In genomic region chr6:455835-456234, GRCh38 we compare ENCODE assay signal across 15 cellular contexts.
DNase-seq lines count a peak whose midpoint lies in the region; ATAC-seq, FAIRE-seq and TF ChIP-seq lines count a peak whose summit lies in the region.
"Had no signal": no experiment of that assay in that cellular context is flagged by ENCODE, and none has a peak within 500 bp of the region (broad histone marks: within the 10 kb centered on the region; RNA-seq: fewer than 3 reads in every experiment).

No MANE protein-coding gene starts in this region.

- H3K18ac ChIP-seq in H1 (ENCODE audit: extremely low read depth, low read length) = no peak overlapping the region

- no peak for ATAC-seq in naive thymus-derived CD8-positive, alpha-beta T cell
- ATAC-seq: HCT116 had no signal

- H2BK15ac ChIP-seq in H1 (ENCODE audit: low read length) = 0 out of 2 replicates have a peak overlapping the region, but pooled peaks have one; percentile 46

- H2BK120ac ChIP-seq in H1 (replicated peaks; ENCODE audit: low read depth, low read length) = no peak overlapping the region

- H3K9me3 ChIP-seq in right atrium auricular region = no peaks in the 10 kb centered on the region
- no peaks in the 10 kb centered on the region for H3K9me3 ChIP-seq in H1 (ENCODE audit: insufficient read depth in 2 of 2, low read depth in 1 of 2, low read length in 1 of 2)
- H3K9me3 ChIP-seq: Caco-2 had no signal

- TF ChIP-seq CTCF in right atrium auricular region (IDR thresholded peaks at IDR 0.05) (no peak), H1 (IDR thresholded peaks at IDR 0.05; ENCODE audit: control extremely low read depth in 1 of 3, insufficient read depth in 1 of 3, low read depth in 1 of 3, low read length in 3 of 3) (no peak), Calu3 (IDR thresholded peaks at IDR 0.05; ENCODE audit: unreplicated experiment) (no peak)

- no peak overlapping the region for H3K56ac ChIP-seq in H1 (replicated peaks; ENCODE audit: insufficient read length, low read depth, low read length)

- H3K4me1 ChIP-seq in right atrium auricular region = peaks cover 0 to 5% of the 10 kb centered on the region in 2 donors
- H3K4me1 ChIP-seq in H1 (replicated peaks in 1 of 4; ENCODE audit: control insufficient read depth in 3 of 4, insufficient read depth in 4 of 4, low read length in 3 of 4) = peaks cover 0 to 4% (median 2%) of the 10 kb centered on the region in 4 experiments; a peak in 3 of 7 replicates
- H3K4me1 ChIP-seq: BLaER1, Caco-2 had no signal

- CTCF ChIA-PET in activated CD4-positive, alpha-beta T cell treated with anti-CD3 and anti-CD28 coated beads, Interleukin-2, amount 10 ng/mL, durations not matched to agents 7 days and 5 days (lab: Charles Lee) = no interaction called here
- CTCF ChIA-PET in H1 (lab: Charles Lee; ENCODE audit: partially characterized antibody) (no interaction called here), Calu3 (lab: Charles Lee) (no interaction called here)

- no peak for DNase-seq in activated CD4-positive, alpha-beta T cell treated with anti-CD3 and anti-CD28 coated beads, Interleukin-2, amount 10 ng/mL, durations not matched to agents 7 days and 5 days
- no peak for DNase-seq in activated CD4-positive, alpha-beta T cell treated with anti-CD3 and anti-CD28 coated beads, Interleukin-2, amount 50 U/mL, for 4 hours
- DNase-seq in right atrium auricular region (ENCODE audit: low spot score) (peak; percentile 18), cardiac septum (ENCODE audit: low spot score) (no peak), H1 (ENCODE audit: low read depth in 1 of 2, low spot score in 2 of 2) (peak in 1 of 2 experiments; percentile 24), Calu3 (no peak)
- no peak for DNase-seq in naive thymus-derived CD8-positive, alpha-beta T cell
- DNase-seq: 8988T, AML-193, Caco-2, DMS53, GF-D8 had no signal

- H2BK20ac ChIP-seq in H1 (ENCODE audit: low read length) = no peak overlapping the region; the same call in 1 of the 2 replicates

- peaks cover 2% of the 10 kb centered on the region for H3K27me3 Mint-ChIP-seq in activated CD4-positive, alpha-beta T cell treated with anti-CD3 and anti-CD28 coated beads, Interleukin-2, amount 10 ng/mL, durations not matched to agents 7 days and 5 days
- H3K27me3 Mint-ChIP-seq in naive thymus-derived CD8-positive, alpha-beta T cell = no peaks in the 10 kb centered on the region
- peaks cover 12% of the 10 kb centered on the region for H3K27me3 Mint-ChIP-seq in Calu3 (ENCODE audit: unreplicated experiment)

- no peak overlapping the region for H3K4me3 Mint-ChIP-seq in activated CD4-positive, alpha-beta T cell treated with anti-CD3 and anti-CD28 coated beads, Interleukin-2, amount 10 ng/mL, durations not matched to agents 7 days and 5 days
- peak overlapping the region in 1 of 10 donors; percentile 53 for H3K4me3 Mint-ChIP-seq in naive thymus-derived CD8-positive, alpha-beta T cell
- H3K4me3 Mint-ChIP-seq in Calu3 (ENCODE audit: low read depth, unreplicated experiment) = no peak overlapping the region

- no peak overlapping the region; the same call in 1 of the 2 replicates for H2BK12ac ChIP-seq in H1 (ENCODE audit: low read depth, low read length)

- no peak overlapping the region for H3K9ac ChIP-seq in H1 (replicated peaks in 1 of 4; ENCODE audit: extremely low read depth in 1 of 4, low read depth in 3 of 4, low read length in 3 of 4)
- H3K9ac ChIP-seq: BLaER1 had no signal

- H2AK5ac ChIP-seq in H1 (ENCODE audit: low read depth, low read length) = no peak overlapping the region

- no peak for TF ChIP-seq EP300 in H1 (IDR thresholded peaks at IDR 0.05; ENCODE audit: borderline replicate concordance in 1 of 2, low read depth in 2 of 2, low read length in 2 of 2)

- H3K23ac ChIP-seq in H1 (ENCODE audit: insufficient read length) = no peak overlapping the region

- no peak overlapping the region for H4K8ac ChIP-seq in H1 (ENCODE audit: extremely low read depth, insufficient read depth, low read length)

- no peak overlapping the region for H2AFZ ChIP-seq in H1 (ENCODE audit: low read length)

- H3K9me3 Mint-ChIP-seq in activated CD4-positive, alpha-beta T cell treated with anti-CD3 and anti-CD28 coated beads, Interleukin-2, amount 10 ng/mL, durations not matched to agents 7 days and 5 days = peaks cover 20% of the 10 kb centered on the region
- H3K9me3 Mint-ChIP-seq in naive thymus-derived CD8-positive, alpha-beta T cell = peaks cover 0 to 9% (median 4%) of the 10 kb centered on the region in 9 donors
- no peaks in the 10 kb centered on the region for H3K9me3 Mint-ChIP-seq in Calu3 (ENCODE audit: low read depth, unreplicated experiment)

- no peak overlapping the region for H2BK5ac ChIP-seq in H1 (ENCODE audit: low read depth, low read length)

- H4K20me1 ChIP-seq in H1 (replicated peaks in 1 of 2; ENCODE audit: control insufficient read depth in 1 of 2, insufficient read depth in 2 of 2, low read length in 2 of 2) = no peaks in the 10 kb centered on the region
- H4K20me1 ChIP-seq: BLaER1 had no signal

- H3K27ac Mint-ChIP-seq in activated CD4-positive, alpha-beta T cell treated with anti-CD3 and anti-CD28 coated beads, Interleukin-2, amount 10 ng/mL, durations not matched to agents 7 days and 5 days = peak overlapping the region; percentile 6
- peak overlapping the region in 3 of 10 donors; percentile 1 to 75 (median 72) for H3K27ac Mint-ChIP-seq in naive thymus-derived CD8-positive, alpha-beta T cell
- no peak overlapping the region for H3K27ac Mint-ChIP-seq in Calu3 (ENCODE audit: unreplicated experiment)

- peaks cover 25% of the 10 kb centered on the region for H3K4me1 Mint-ChIP-seq in activated CD4-positive, alpha-beta T cell treated with anti-CD3 and anti-CD28 coated beads, Interleukin-2, amount 10 ng/mL, durations not matched to agents 7 days and 5 days
- peaks cover 5 to 15% (median 13%) of the 10 kb centered on the region in 4 donors for H3K4me1 Mint-ChIP-seq in naive thymus-derived CD8-positive, alpha-beta T cell
- no peaks in the 10 kb centered on the region for H3K4me1 Mint-ChIP-seq in Calu3 (ENCODE audit: low read depth, unreplicated experiment)

- no peaks in the 10 kb centered on the region for H3K79me1 ChIP-seq in H1 (ENCODE audit: low read depth, low read length)

- BruUV-seq in Calu3 (replicated peaks; lab: Mats Ljungman, UMichigan) = no TSS peak

- POLR2A ChIA-PET in activated CD4-positive, alpha-beta T cell treated with anti-CD3 and anti-CD28 coated beads, Interleukin-2, amount 10 ng/mL, durations not matched to agents 7 days and 5 days (lab: Charles Lee) = no interaction called here
- POLR2A ChIA-PET in H1 (lab: Charles Lee; ENCODE audit: partially characterized antibody) = no interaction called here
- POLR2A ChIA-PET in naive thymus-derived CD8-positive, alpha-beta T cell (lab: Charles Lee) = no interaction called here

- no peaks in the 10 kb centered on the region for H3K23me2 ChIP-seq in H1 (ENCODE audit: low read depth, low read length)

- H3K14ac ChIP-seq in H1 (ENCODE audit: insufficient read length) = no peak overlapping the region

- no peak for FAIRE-seq in H1 (lab: Jason Lieb, UNC)

- TF ChIP-seq RAD21 in H1 (IDR thresholded peaks at IDR 0.05 in 1 of 2, conservative IDR thresholded peaks at IDR 0.05 in 1 of 2; ENCODE audit: low read depth in 2 of 2, low read length in 2 of 2) = no peak

- H3K36me3 Mint-ChIP-seq in activated CD4-positive, alpha-beta T cell treated with anti-CD3 and anti-CD28 coated beads, Interleukin-2, amount 10 ng/mL, durations not matched to agents 7 days and 5 days (ENCODE audit: low read depth) = peaks cover 15% of the 10 kb centered on the region
- H3K36me3 Mint-ChIP-seq in naive thymus-derived CD8-positive, alpha-beta T cell = peaks cover 0 to 4% (median 0%) of the 10 kb centered on the region in 3 donors
- no peaks in the 10 kb centered on the region for H3K36me3 Mint-ChIP-seq in Calu3 (ENCODE audit: insufficient read depth, unreplicated experiment)

- WGBS in H1 (ENCODE audit: extremely low coverage in 1 of 2, insufficient coverage in 1 of 2, insufficient read length in 1 of 2, insufficient replicate concordance in 2 of 2, low coverage in 1 of 2, low lambda C conversion rate in 2 of 2, missing lambda C conversion rate in 1 of 2), 2 experiments = 96% methylated on average over 8 of the region's 8 CpGs; no CpG with 5 or more reads in 1 of the 2 experiments

- no peak overlapping the region for H4K5ac ChIP-seq in H1 (ENCODE audit: insufficient read length, low read depth, low read length)

- intact Hi-C loops in cardiac septum (cut with DNase I) = no loop called here
- intact Hi-C loops in Calu3 (cut with micrococcal nuclease; ENCODE audit: unreplicated experiment) = no loop called here

- no peaks in the 10 kb centered on the region for H3K79me2 ChIP-seq in H1 (ENCODE audit: control insufficient read depth in 1 of 2, insufficient read depth in 2 of 2, low read length in 2 of 2)

- H3K4me2 ChIP-seq in H1 (ENCODE audit: insufficient read depth in 1 of 2, low read depth in 2 of 2, low read length in 2 of 2) = no peak overlapping the region
- H3K4me2 ChIP-seq: BLaER1 had no signal

- H3K4ac ChIP-seq in H1 (replicated peaks; ENCODE audit: insufficient read length, low read depth, low read length) = no peak overlapping the region

- no peak overlapping the region for H4K91ac ChIP-seq in H1 (replicated peaks; ENCODE audit: insufficient read length, low read length)

- H3K27ac ChIP-seq in right atrium auricular region = no peak overlapping the region
- H3K27ac ChIP-seq in H1 (ENCODE audit: low read depth, low read length) = no peak overlapping the region
- H3K27ac ChIP-seq: BLaER1, HL-60 had no signal

- H3K4me3 ChIP-seq in right atrium auricular region (no peak overlapping the region), H1 (ENCODE audit: extremely low read depth in 1 of 4, insufficient read depth in 2 of 4, low read depth in 3 of 4, low read length in 4 of 4) (no peak overlapping the region)
- H3K4me3 ChIP-seq: BLaER1 had no signal

- no peaks in the 10 kb centered on the region for H3K27me3 ChIP-seq in right atrium auricular region
- no peaks in the 10 kb centered on the region for H3K27me3 ChIP-seq in H1 (replicated peaks in 1 of 4; ENCODE audit: control insufficient read depth in 3 of 4, extremely low read depth in 1 of 4, insufficient read depth in 3 of 4, low read length in 3 of 4)
- H3K27me3 ChIP-seq: BLaER1 had no signal

- no peaks in the 10 kb centered on the region for H3K36me3 ChIP-seq in right atrium auricular region
- no peaks in the 10 kb centered on the region for H3K36me3 ChIP-seq in H1 (ENCODE audit: control insufficient read depth in 2 of 4, insufficient read depth in 4 of 4, low read length in 3 of 4)
- H3K36me3 ChIP-seq: BLaER1 had no signal

- no peak for TF ChIP-seq POLR2A in H1 (IDR thresholded peaks at IDR 0.05; ENCODE audit: control extremely low read depth in 1 of 2, low read depth in 2 of 2, low read length in 2 of 2)

TF ChIP-seq in H1, 55 proteins besides CTCF, POLR2A, EP300 and RAD21:
- TF ChIP-seq ASH2L (IDR thresholded peaks at IDR 0.05; ENCODE audit: low read length) (no peak), BACH1 (IDR thresholded peaks at IDR 0.05; ENCODE audit: low read length) (no peak), CTBP2 (IDR thresholded peaks at IDR 0.05; ENCODE audit: borderline replicate concordance, insufficient read depth, insufficient read length, low read length) (no peak), CBX8 (IDR thresholded peaks at IDR 0.05; ENCODE audit: borderline replicate concordance, low read depth, low read length) (no peak), SP2 (IDR thresholded peaks at IDR 0.05; ENCODE audit: low read length) (no peak), TAF7 (optimal IDR thresholded peaks at IDR 0.05; ENCODE audit: borderline replicate concordance, low read depth, low read length) (no peak)
TF ChIP-seq in H1: peak in this region for 0.
